In the genomic region with DNA sequence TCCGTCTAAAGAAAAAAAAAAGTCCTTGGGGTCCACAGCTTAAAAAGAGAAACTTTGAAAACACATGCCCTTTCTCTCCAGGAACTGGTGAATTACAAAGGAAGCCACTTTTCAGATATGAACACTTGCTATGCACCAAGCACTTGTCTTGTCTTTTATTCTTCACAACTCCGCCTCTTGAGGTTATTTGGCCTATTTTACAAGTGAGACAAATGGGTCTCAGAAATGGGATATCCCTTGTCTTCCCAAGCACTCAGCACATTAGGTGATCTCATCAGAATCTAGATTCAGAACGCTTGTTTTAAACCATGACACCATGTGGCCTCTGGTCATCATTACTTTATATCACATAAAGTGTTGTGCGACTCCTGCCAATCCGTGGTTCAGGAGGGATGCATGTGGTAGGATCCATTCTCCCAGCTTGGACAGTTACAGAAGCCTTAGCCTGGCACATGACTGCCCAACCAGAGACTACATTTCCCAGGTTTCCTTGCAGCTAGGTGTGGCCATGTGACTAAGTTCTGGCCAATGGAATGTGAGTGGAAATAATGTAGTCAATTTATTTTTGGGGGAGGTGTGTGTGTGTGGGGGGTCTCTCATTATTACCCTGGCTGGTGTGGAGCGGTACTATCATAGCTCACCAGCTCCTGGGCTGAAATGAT, we compare ENCODE assay signal across 14 cellular contexts. TPM values are rescaled to one million over a fixed set of nuclear protein-coding genes. Genes with fewer than 3 reads are reported as not detected.
DNase-seq lines count a peak whose midpoint lies in the region; ATAC-seq and TF ChIP-seq lines count a peak whose summit lies in the region.
"Had no signal": no experiment of that assay in that cellular context is flagged by ENCODE, and none has a peak within 500 bp of the region (broad histone marks: within the 10 kb centered on the region; RNA-seq: fewer than 3 reads in every experiment).

No MANE protein-coding gene starts in this region.

- ATAC-seq in right lobe of liver (peak in 3 of 4 donors; percentile 39 to 58 (median 46)), GM18502 (IDR thresholded peaks at IDR 0.05; ENCODE audit: poor library complexity, unreplicated experiment) (no peak)
- ATAC-seq: activated T-helper 17 cell treated with anti-CD3 and anti-CD28 coated beads, Interleukin-2, amount 50 U/mL, for 72 hours had no signal

- H3K27ac ChIP-seq in Karpas-422 (ENCODE audit: low read length) (no peak overlapping the region), right lobe of liver (no peak overlapping the region)
- H3K27ac ChIP-seq: brain microvascular endothelial cell, thoracic aorta had no signal

- TF ChIP-seq POLR2A in right lobe of liver (IDR thresholded peaks at IDR 0.05), result no peak

- H3K4me1 ChIP-seq in Karpas-422 (ENCODE audit: low read length), result no peaks in the 10 kb centered on the region
- H3K4me1 ChIP-seq in right lobe of liver, result no peaks in the 10 kb centered on the region

- H3K4me2 ChIP-seq in Karpas-422 (ENCODE audit: low read depth, low read length, poor library complexity, severe bottlenecking), result no peak overlapping the region

- H3K36me3 ChIP-seq in Karpas-422 (ENCODE audit: insufficient read depth, low read length) (no peaks in the 10 kb centered on the region), right lobe of liver (no peaks in the 10 kb centered on the region)
- H3K36me3 ChIP-seq: brain microvascular endothelial cell, thoracic aorta had no signal

- H3K27me3 ChIP-seq in Karpas-422 (ENCODE audit: low read length) (no peaks in the 10 kb centered on the region), right lobe of liver (no peaks in the 10 kb centered on the region)
- H3K27me3 ChIP-seq: brain microvascular endothelial cell had no signal

- intact Hi-C loops in right lobe of liver (cut with DNase I), result no loop called here

- no peak overlapping the region for H3K4me3 ChIP-seq in Karpas-422 (ENCODE audit: low read length)
- no peak overlapping the region for H3K4me3 ChIP-seq in right lobe of liver
- H3K4me3 ChIP-seq: thoracic aorta had no signal

- 75% methylated on average over 5 of the region's 6 CpGs for WGBS in right lobe of liver (ENCODE audit: insufficient coverage, low coverage, low lambda C conversion rate, missing lambda C conversion rate)

- H3K9me2 ChIP-seq in Karpas-422 (replicated peaks; ENCODE audit: insufficient read depth, low read length), result no peaks in the 10 kb centered on the region

- TF ChIP-seq CTCF in right lobe of liver (IDR thresholded peaks at IDR 0.05), result no peak

- H4K20me1 ChIP-seq in Karpas-422 (ENCODE audit: insufficient read depth, low read depth, low read length), result no peaks in the 10 kb centered on the region

- no peak overlapping the region for H2AFZ ChIP-seq in Karpas-422 (ENCODE audit: low read length)

- no peak overlapping the region for H3K9ac ChIP-seq in Karpas-422 (ENCODE audit: low read length)

- DNase-seq in ELR (ENCODE audit: low read depth), result peak; percentile 46
- DNase-seq in Karpas-422, result peak; percentile 74
- DNase-seq in cerebellum (ENCODE audit: low spot score), result peak; percentile 27
- no peak for DNase-seq in right lobe of liver
- DNase-seq in activated CD4-positive, alpha-beta T cell treated with anti-CD3 and anti-CD28 coated beads, Interleukin-2, amount 50 U/mL, for 4 hours, result no peak
- no peak for DNase-seq in activated CD4-positive, CD25-positive, alpha-beta regulatory T cell treated with anti-CD3 and anti-CD28 coated beads, Interleukin-2, amount 50 U/mL, for 72 hours
- DNase-seq in NOMO-1 (lab: John Stamatoyannopoulos, UW; ENCODE audit: unreplicated experiment in 2 of 2), result no peak
- DNase-seq: activated CD4-positive, alpha-beta T cell treated with anti-CD3 and anti-CD28 coated beads for 4 hours; brain microvascular endothelial cell; CD4-positive, CD25-positive, alpha-beta regulatory T cell; NCI-H2081 treated with DMSO at 0.1 percent for 48 hours had no signal

- H3K79me2 ChIP-seq in Karpas-422 (ENCODE audit: low read length), result no peaks in the 10 kb centered on the region

- no peaks in the 10 kb centered on the region for H3K9me3 ChIP-seq in Karpas-422 (ENCODE audit: low read length)
- no peaks in the 10 kb centered on the region for H3K9me3 ChIP-seq in right lobe of liver
- H3K9me3 ChIP-seq: thoracic aorta had no signal

RNA-seq across cellular contexts. Expression of a gene that starts 13.9 kb away (rescaled TPM):
- 5.7 and 17.9 TPM in 2 replicates for total RNA-seq in Karpas-422 (2014; rRNA removed; shearing (Covaris generic); ENCODE audit: low replicate concordance)
- total RNA-seq in cerebellum, result not detected
- total RNA-seq in right lobe of liver, result not detected
- total RNA-seq: CD4-positive, CD25-positive, alpha-beta regulatory T cell; thoracic aorta had no signal

RNA-seq across cellular contexts. Expression of a gene that starts 17.6 kb away (rescaled TPM):
- total RNA-seq in Karpas-422 (2014; rRNA removed; shearing (Covaris generic); ENCODE audit: low replicate concordance), result 32.4 and 54.7 TPM in 2 replicates
- 45.5 TPM for total RNA-seq in cerebellum
- total RNA-seq in right lobe of liver, result 100 to 1,000 TPM in 1 of 6 experiments, 10 to 100 TPM in 5; 38.7 to 103 (median 49.8) TPM

RNA-seq across cellular contexts. Expression of a gene that starts 58.3 kb away (rescaled TPM):
- total RNA-seq in Karpas-422 (2014; rRNA removed; shearing (Covaris generic); ENCODE audit: low replicate concordance), result 0.26 and 1.3 TPM in 2 replicates
- 31.0 TPM for total RNA-seq in cerebellum
- 1 to 10 TPM in 3 of 6 experiments, under 1 TPM in 3; 0.43 to 6.7 (median 0.97) TPM for total RNA-seq in right lobe of liver

RNA-seq across cellular contexts. Expression of a gene that starts 59.8 kb away (rescaled TPM):
- 4.0 and 12.0 TPM in 2 replicates for total RNA-seq in Karpas-422 (2014; rRNA removed; shearing (Covaris generic); ENCODE audit: low replicate concordance)
- total RNA-seq in cerebellum (1.5 TPM), right lobe of liver (under 1 TPM; 0.19 to 0.70 (median 0.51) TPM)

Comparison
In these comparisons a context has a peak if more than half of its experiments do, and no peak if none do; other contexts are left out.
1. DNase-seq: peak in ELR (single experiment), Karpas-422 (single experiment) and cerebellum (single experiment); none in right lobe of liver (0 of 3), activated CD4-positive, alpha-beta T cell treated with anti-CD3 and anti-CD28 coated beads, Interleukin-2, amount 50 U/mL, for 4 hours (0 of 2), activated CD4-positive, CD25-positive, alpha-beta regulatory T cell treated with anti-CD3 and anti-CD28 coated beads, Interleukin-2, amount 50 U/mL, for 72 hours (single experiment) and NOMO-1 (0 of 2).